21 cellular contexts compared by ENCODE assay signal in the genomic region with DNA sequence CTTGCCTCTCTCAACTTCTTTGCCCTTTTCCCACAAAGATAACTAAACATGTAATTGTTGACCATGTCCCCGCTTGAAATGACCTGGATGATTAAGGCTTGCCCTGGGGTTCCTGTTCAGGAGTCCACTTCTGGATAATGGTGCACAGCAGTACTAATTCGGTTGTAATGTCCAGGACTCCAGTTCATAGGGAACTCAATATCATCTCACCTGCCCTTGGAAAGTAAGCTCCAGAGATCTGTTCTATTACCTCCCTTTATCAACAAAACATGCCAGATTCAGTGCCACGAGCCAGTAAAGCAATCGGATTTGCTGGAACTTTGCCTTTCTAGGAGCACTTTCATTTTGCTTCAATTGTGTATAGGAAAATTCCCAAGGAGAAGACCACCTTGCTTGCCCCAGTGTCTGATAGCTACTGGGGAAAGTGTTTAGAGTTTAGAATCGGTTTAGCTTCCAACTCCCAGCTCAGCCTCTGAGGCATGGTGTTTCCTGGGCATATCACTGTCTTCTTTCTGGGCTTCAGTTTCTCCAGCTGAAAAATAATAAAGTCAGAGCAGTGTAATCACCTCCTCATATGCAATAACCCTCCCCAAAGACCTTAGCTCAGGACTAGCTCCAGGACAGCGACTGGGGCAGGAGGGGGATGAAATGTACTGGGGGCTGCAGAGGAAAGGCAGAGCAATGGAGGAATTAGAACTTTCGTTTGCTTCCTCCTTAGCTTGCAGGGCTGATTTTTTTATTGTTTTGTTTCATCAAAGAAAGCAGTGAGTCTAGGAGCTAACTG.
"Had no signal": no experiment of that assay in that cellular context is flagged by ENCODE, and none has a peak within 500 bp of the region (broad histone marks: within the 10 kb centered on the region; RNA-seq: fewer than 3 reads in every experiment).

No MANE protein-coding gene starts in this region.

- DNase-seq: cortex of kidney; dorsolateral prefrontal cortex; effector CD8-positive, alpha-beta T cell; gastrocnemius medialis; glutamatergic neuron; left colon; lower lobe of right lung; mesenchymal stem cell; midbrain; posterior cingulate gyrus; small intestine; stimulated activated CD4-positive, alpha-beta T cell treated with anti-CD3 and anti-CD28 coated beads, Interleukin-12 subunit alpha, Interleukin-12 subunit beta, amount 100 ng/mL, for 4 hours; stimulated activated naive CD4-positive, alpha-beta T cell; stomach; substantia nigra; transverse colon had no signal

- ATAC-seq: esophagus mucosa; gastrocnemius medialis; left colon; lower lobe of right lung; natural killer cell treated with Interleukin-12 subunit alpha and Interleukin-12 subunit beta and Interleukin-15 and Interleukin-18, amount 100 ng/mL, for 72 hours had no signal

- H3K27me3 ChIP-seq: dorsolateral prefrontal cortex, gastrocnemius medialis, stomach, transverse colon had no signal

- H3K4me3 Mint-ChIP-seq: central memory CD8-positive, alpha-beta T cell; natural killer cell treated with Interleukin-12 subunit alpha and Interleukin-12 subunit beta and Interleukin-15 and Interleukin-18, amount 100 ng/mL, for 72 hours had no signal

- FAIRE-seq: endometrium, small intestine had no signal

- H3K27ac Mint-ChIP-seq: natural killer cell treated with Interleukin-12 subunit alpha and Interleukin-12 subunit beta and Interleukin-15 and Interleukin-18, amount 100 ng/mL, for 72 hours had no signal

- H3K27me3 Mint-ChIP-seq: central memory CD8-positive, alpha-beta T cell had no signal

- H3K36me3 ChIP-seq: gastrocnemius medialis, lower lobe of right lung, stomach, thoracic aorta, transverse colon had no signal

- H3K4me3 ChIP-seq: dorsolateral prefrontal cortex, gastrocnemius medialis, lower lobe of right lung, thoracic aorta, transverse colon had no signal

- H3K4me1 ChIP-seq: gastrocnemius medialis, lower lobe of right lung, transverse colon had no signal

- H3K27ac ChIP-seq: dorsolateral prefrontal cortex, gastrocnemius medialis, lower lobe of right lung, stomach, thoracic aorta, transverse colon had no signal

- H3K4me1 Mint-ChIP-seq: central memory CD8-positive, alpha-beta T cell had no signal

- H3K9me3 ChIP-seq: gastrocnemius medialis, lower lobe of right lung, stomach, thoracic aorta, transverse colon had no signal

- H3K36me3 Mint-ChIP-seq: natural killer cell treated with Interleukin-12 subunit alpha and Interleukin-12 subunit beta and Interleukin-15 and Interleukin-18, amount 100 ng/mL, for 72 hours had no signal
